22 cellular contexts compared by ENCODE assay signal in the genomic region with DNA sequence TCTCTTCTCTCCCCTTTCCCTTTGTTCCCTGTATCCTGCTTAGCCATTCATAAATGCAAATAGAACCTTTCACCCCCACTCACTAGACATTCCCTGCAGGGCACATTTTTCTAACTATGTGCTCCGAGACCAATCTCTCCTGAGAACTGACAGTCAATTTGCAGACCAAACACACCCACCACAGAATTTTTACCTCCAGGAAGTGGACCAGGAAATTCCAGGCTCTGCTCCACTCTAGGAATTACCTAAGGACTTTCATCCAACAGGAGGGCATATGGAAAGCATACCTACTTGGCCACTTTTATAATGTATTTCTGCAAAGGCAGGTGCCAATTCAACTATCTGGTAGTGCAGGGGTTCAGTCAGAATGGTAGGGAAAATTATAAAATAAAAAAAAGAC. TPM values are rescaled to one million over a fixed set of nuclear protein-coding genes. Genes with fewer than 3 reads are reported as not detected.
A peak's percentile ranks its signal among the peaks of the same experiment; 100 is the strongest.
DNase-seq lines count a peak whose midpoint lies in the region; ATAC-seq and TF ChIP-seq lines count a peak whose summit lies in the region.
"Had no signal": no experiment of that assay in that cellular context is flagged by ENCODE, and none has a peak within 500 bp of the region (broad histone marks: within the 10 kb centered on the region; RNA-seq: fewer than 3 reads in every experiment).

No MANE protein-coding gene starts in this region.

- H3K36me3 ChIP-seq in hepatocyte (replicated peaks; ENCODE audit: insufficient read depth, low read depth) = no peaks in the 10 kb centered on the region

- H3K27me3 ChIP-seq in hepatocyte = no peaks in the 10 kb centered on the region

- H3K9me3 Mint-ChIP-seq in progenitor cell of endocrine pancreas (ENCODE audit: low read depth) = peaks cover 10% of the 10 kb centered on the region
- H3K9me3 Mint-ChIP-seq in activated T-helper 2 cell treated with anti-CD3 and anti-CD28 coated beads, Interferon-gamma antibody, Interleukin-2, Interleukin-4, amounts not matched to agents 10 μg/mL and 5 μg/mL and 100 μg/mL, durations not matched to agents 14 hours and 24 hours and 36 hours = no peaks in the 10 kb centered on the region

- no peak overlapping the region for H2AFZ ChIP-seq in hepatocyte
- H2AFZ ChIP-seq: GM23248 had no signal

- TF ChIP-seq POLR2A in lower leg skin (IDR thresholded peaks at IDR 0.05) = no peak

- peaks cover 22% of the 10 kb centered on the region for H3K36me3 Mint-ChIP-seq in progenitor cell of endocrine pancreas (ENCODE audit: insufficient read depth)
- H3K36me3 Mint-ChIP-seq in activated T-helper 2 cell treated with anti-CD3 and anti-CD28 coated beads, Interferon-gamma antibody, Interleukin-2, Interleukin-4, amounts not matched to agents 10 μg/mL and 5 μg/mL and 100 μg/mL, durations not matched to agents 14 hours and 24 hours and 36 hours (ENCODE audit: low read depth) = peaks cover 9% of the 10 kb centered on the region

- H3K4me3 Mint-ChIP-seq in progenitor cell of endocrine pancreas (ENCODE audit: low read depth) = no peak overlapping the region
- H3K4me3 Mint-ChIP-seq in activated T-helper 2 cell treated with anti-CD3 and anti-CD28 coated beads, Interferon-gamma antibody, Interleukin-2, Interleukin-4, amounts not matched to agents 10 μg/mL and 5 μg/mL and 100 μg/mL, durations not matched to agents 14 hours and 24 hours and 36 hours (ENCODE audit: low read depth) = no peak overlapping the region
- H3K4me3 Mint-ChIP-seq: CD4-positive, alpha-beta memory T cell had no signal

- peak overlapping the region; percentile 73 for H3K27ac Mint-ChIP-seq in progenitor cell of endocrine pancreas
- no peak overlapping the region for H3K27ac Mint-ChIP-seq in activated T-helper 2 cell treated with anti-CD3 and anti-CD28 coated beads, Interferon-gamma antibody, Interleukin-2, Interleukin-4, amounts not matched to agents 10 μg/mL and 5 μg/mL and 100 μg/mL, durations not matched to agents 14 hours and 24 hours and 36 hours

- DNase-seq in NCI-H69 (lab: John Stamatoyannopoulos, UW) (peak; percentile 59), hepatocyte (ENCODE audit: low spot score) (no peak), left colon (no peak), progenitor cell of endocrine pancreas (ENCODE audit: low spot score, unreplicated experiment) (no peak), lower leg skin (ENCODE audit: low spot score in 2 of 2) (no peak), ecto neural progenitor cell (ENCODE audit: low spot score) (no peak)
- DNase-seq in activated T-helper 2 cell treated with anti-CD3 and anti-CD28 coated beads, Interferon-gamma antibody, Interleukin-2, Interleukin-4, amounts not matched to agents 10 μg/mL and 5 μg/mL and 100 μg/mL, durations not matched to agents 14 hours and 24 hours and 36 hours (ENCODE audit: low spot score) = no peak
- DNase-seq: C1 segment of cervical spinal cord; Calu3; CD4-positive, alpha-beta memory T cell; COR-L47; DMS53; DMS79 treated with DMSO at 0.1 percent for 48 hours; GF-D8; GM23248; H7; HCEC 1CT had no signal

- TF ChIP-seq CTCF in hepatocyte (IDR thresholded peaks at IDR 0.05; ENCODE audit: poor library complexity) (no peak), progenitor cell of endocrine pancreas (IDR thresholded peaks at IDR 0.05; ENCODE audit: unreplicated experiment) (no peak), lower leg skin (IDR thresholded peaks at IDR 0.05) (no peak)

- H3K4me1 Mint-ChIP-seq in progenitor cell of endocrine pancreas (ENCODE audit: low read depth) = peaks cover 19% of the 10 kb centered on the region
- H3K4me1 Mint-ChIP-seq in activated T-helper 2 cell treated with anti-CD3 and anti-CD28 coated beads, Interferon-gamma antibody, Interleukin-2, Interleukin-4, amounts not matched to agents 10 μg/mL and 5 μg/mL and 100 μg/mL, durations not matched to agents 14 hours and 24 hours and 36 hours (ENCODE audit: low read depth) = peaks cover 3% of the 10 kb centered on the region

- H3K4me1 ChIP-seq in hepatocyte (ENCODE audit: insufficient read depth) = no peaks in the 10 kb centered on the region

- peaks cover 2% of the 10 kb centered on the region for H3K79me2 ChIP-seq in hepatocyte

- 40% methylated on average over 1 of the region's 1 CpG for WGBS in hepatocyte (ENCODE audit: low lambda C conversion rate, missing lambda C conversion rate)
- 51 to 73% methylated on average over 1 of the region's 1 CpG for WGBS in lower leg skin, 2 donors

- H3K4me3 ChIP-seq in hepatocyte (no peak overlapping the region), lower leg skin (ENCODE audit: low read depth, poor library complexity, severe bottlenecking) (no peak overlapping the region)
- H3K4me3 ChIP-seq: GM23248 had no signal

- intact Hi-C loops in left colon (cut with DNase I, micrococcal nuclease) = no loop called here
- intact Hi-C loops in lower leg skin (cut with DNase I; ENCODE audit: low total_unique reads) = no loop called here
- intact Hi-C loops in activated T-helper 2 cell treated with anti-CD3 and anti-CD28 coated beads, Interferon-gamma antibody, Interleukin-2, Interleukin-4, amounts not matched to agents 10 μg/mL and 5 μg/mL and 100 μg/mL, durations not matched to agents 14 hours and 24 hours and 36 hours (cut with micrococcal nuclease) = loop anchor here (2.0 kb wide), 1 partner anchor 56 kb away; no protein-coding TSS in a partner anchor

- H3K9me2 ChIP-seq in hepatocyte (replicated peaks; ENCODE audit: insufficient read depth) = no peaks in the 10 kb centered on the region

- ATAC-seq in left colon = peak; percentile 49

- H3K27me3 Mint-ChIP-seq in progenitor cell of endocrine pancreas = no peaks in the 10 kb centered on the region
- H3K27me3 Mint-ChIP-seq in activated T-helper 2 cell treated with anti-CD3 and anti-CD28 coated beads, Interferon-gamma antibody, Interleukin-2, Interleukin-4, amounts not matched to agents 10 μg/mL and 5 μg/mL and 100 μg/mL, durations not matched to agents 14 hours and 24 hours and 36 hours (ENCODE audit: low read depth) = no peaks in the 10 kb centered on the region
- H3K27me3 Mint-ChIP-seq: CD4-positive, alpha-beta memory T cell had no signal

- H4K20me1 ChIP-seq in hepatocyte (ENCODE audit: insufficient read depth, poor library complexity, severe bottlenecking) = peaks cover 4% of the 10 kb centered on the region

- H3K4me2 ChIP-seq in hepatocyte = peak overlapping the region; percentile 61

- H3K9me3 ChIP-seq in hepatocyte (ENCODE audit: low read depth) = no peaks in the 10 kb centered on the region

- no peak overlapping the region for H3K27ac ChIP-seq in hepatocyte
- H3K27ac ChIP-seq: GM23248 had no signal

RNA-seq across cellular contexts. Expression of gene TAS2R46, which starts 8.9 kb away (rescaled TPM):
- total RNA-seq in hepatocyte (2.6 and 2.9 TPM in 2 replicates), left colon (1 to 10 TPM in 1 of 2 donors, under 1 TPM in 1; 0.95 to 2.5 TPM), progenitor cell of endocrine pancreas (2.6 and 3.3 TPM in 2 replicates), lower leg skin (1 to 10 TPM in 1 of 4 donors, under 1 TPM in 2, not detected in 1; 0.57 to 1.1 (median 0.68) TPM)
- not detected in 2 replicates for polyA plus RNA-seq in hepatocyte
- 1.3 and 2.0 TPM in 2 replicates for total RNA-seq in activated T-helper 2 cell treated with anti-CD3 and anti-CD28 coated beads, Interferon-gamma antibody, Interleukin-2, Interleukin-4, amounts not matched to agents 10 μg/mL and 5 μg/mL and 100 μg/mL, durations not matched to agents 14 hours and 24 hours and 36 hours
- total RNA-seq: Daoy, G401, GM23248, H1 had no signal
- polyA plus RNA-seq: GM23248 had no signal

RNA-seq across cellular contexts. Expression of gene TAS2R43, which starts 21.1 kb away (rescaled TPM):
- total RNA-seq in hepatocyte = 2.6 and 2.8 TPM in 2 replicates
- polyA plus RNA-seq in hepatocyte = 0.44 and 0.69 TPM in 2 replicates
- total RNA-seq in left colon = under 1 TPM in 1 of 2 donors, not detected in 1; 0.42 TPM
- 1.2 and 1.9 TPM in 2 replicates for total RNA-seq in progenitor cell of endocrine pancreas
- 1 to 10 TPM in 2 of 4 donors, not detected in 2; 1.0 to 1.5 TPM for total RNA-seq in lower leg skin
- 1.1 and 1.8 TPM in 2 replicates for total RNA-seq in activated T-helper 2 cell treated with anti-CD3 and anti-CD28 coated beads, Interferon-gamma antibody, Interleukin-2, Interleukin-4, amounts not matched to agents 10 μg/mL and 5 μg/mL and 100 μg/mL, durations not matched to agents 14 hours and 24 hours and 36 hours
- total RNA-seq: A172, GM23248, H1, H7 had no signal
- polyA plus RNA-seq: BJ, GM23248 had no signal

RNA-seq across cellular contexts. Expression of gene TAS2R31, which starts 39.8 kb away (rescaled TPM):
- total RNA-seq in hepatocyte (6.2 and 9.4 TPM in 2 replicates), left colon (1 to 10 TPM; 3.3 to 3.7 TPM), progenitor cell of endocrine pancreas (8.6 and 10.3 TPM in 2 replicates), lower leg skin (1 to 10 TPM in 1 of 4 donors, under 1 TPM in 2, not detected in 1; 0.27 to 1.1 (median 0.68) TPM)
- 0.17 TPM in 1 of 2 replicates, not detected in the other for polyA plus RNA-seq in hepatocyte
- 3.9 and 4.6 TPM in 2 replicates for total RNA-seq in activated T-helper 2 cell treated with anti-CD3 and anti-CD28 coated beads, Interferon-gamma antibody, Interleukin-2, Interleukin-4, amounts not matched to agents 10 μg/mL and 5 μg/mL and 100 μg/mL, durations not matched to agents 14 hours and 24 hours and 36 hours
- polyA plus RNA-seq: CD4-positive, alpha-beta memory T cell had no signal

RNA-seq across cellular contexts. Expression of gene TAS2R19, which starts 48.6 kb away (rescaled TPM):
- 4.4 and 7.4 TPM in 2 replicates for total RNA-seq in hepatocyte
- 0.16 and 1.4 TPM in 2 replicates for polyA plus RNA-seq in hepatocyte
- total RNA-seq in left colon = 1 to 10 TPM; 2.9 TPM
- total RNA-seq in progenitor cell of endocrine pancreas = 6.6 and 8.5 TPM in 2 replicates
- 1 to 10 TPM in 2 of 4 donors, under 1 TPM in 2; 0.34 to 7.0 (median 1.5) TPM for total RNA-seq in lower leg skin
- total RNA-seq in activated T-helper 2 cell treated with anti-CD3 and anti-CD28 coated beads, Interferon-gamma antibody, Interleukin-2, Interleukin-4, amounts not matched to agents 10 μg/mL and 5 μg/mL and 100 μg/mL, durations not matched to agents 14 hours and 24 hours and 36 hours = 3.1 and 3.6 TPM in 2 replicates
- total RNA-seq: Daoy, G401 had no signal
- polyA plus RNA-seq: CD4-positive, alpha-beta memory T cell; GM23248 had no signal
